ENCODE assay signal across 14 cellular contexts in genomic region chr15:28961391-28961790, GRCh38.
"Had no signal": no experiment of that assay in that cellular context is flagged by ENCODE, and none has a peak within 500 bp of the region (broad histone marks: within the 10 kb centered on the region; RNA-seq: fewer than 3 reads in every experiment).

No MANE protein-coding gene starts in this region.

- H3K4me2 ChIP-seq: SK-N-SH had no signal

- DNase-seq: activated B cell treated with CpG ODN at 0.5 μM for 24 hours; activated T-cell treated with anti-CD3 and anti-CD28 coated beads, Interleukin-2, amount 50 U/mL, for 72 hours; central memory CD4-positive, alpha-beta T cell; effector CD8-positive, alpha-beta T cell; hippocampal formation; left cardiac atrium; nephron progenitor cell; SK-N-SH; stimulated activated CD4-positive, alpha-beta T cell treated with anti-CD3 and anti-CD28 coated beads, Interleukin-15, amount 100 ng/mL, for 24 hours; stimulated activated CD4-positive, alpha-beta T cell treated with anti-CD3 and anti-CD28 coated beads, Interleukin-4, amount 100 ng/mL, for 24 hours; upper lobe of right lung had no signal

- H3K9me2 ChIP-seq: SK-N-SH had no signal

- H3K9ac ChIP-seq: SK-N-SH had no signal

- H3K27me3 ChIP-seq: upper lobe of right lung had no signal

- H3K27ac Mint-ChIP-seq: activated B cell treated with CpG ODN at 0.5 μM for 24 hours; activated T-cell treated with anti-CD3 and anti-CD28 coated beads, Interleukin-2, amount 50 U/mL, for 72 hours; stimulated activated naive CD8-positive, alpha-beta T cell treated with anti-CD3 and anti-CD28 coated beads, Interleukin-15, Interleukin-2, amounts not matched to agents 100 ng/mL and 50 ng/mL, for 24 hours; T-helper 1 cell treated with Interleukin-12 subunit alpha and Interleukin-12 subunit beta and Interleukin-4 antibody, amounts not matched to agents 30 μg/mL and 1 μg/mL, for 36 hours had no signal

- H3K9me3 Mint-ChIP-seq: activated B cell treated with CpG ODN at 0.5 μM for 24 hours; activated T-cell treated with anti-CD3 and anti-CD28 coated beads, Interleukin-2, amount 50 U/mL, for 72 hours; nephron progenitor cell; stimulated activated naive CD8-positive, alpha-beta T cell treated with anti-CD3 and anti-CD28 coated beads, Interleukin-15, Interleukin-2, amounts not matched to agents 100 ng/mL and 50 ng/mL, for 24 hours; T-helper 1 cell treated with Interleukin-12 subunit alpha and Interleukin-12 subunit beta and Interleukin-4 antibody, amounts not matched to agents 30 μg/mL and 1 μg/mL, for 36 hours had no signal

- H3K4me1 ChIP-seq: upper lobe of right lung had no signal

- H3K27me3 Mint-ChIP-seq: activated B cell treated with CpG ODN at 0.5 μM for 24 hours; stimulated activated naive CD8-positive, alpha-beta T cell treated with anti-CD3 and anti-CD28 coated beads, Interleukin-15, Interleukin-2, amounts not matched to agents 100 ng/mL and 50 ng/mL, for 24 hours had no signal

- H3K27ac ChIP-seq: coronary artery, upper lobe of right lung had no signal

- H3K4me3 ChIP-seq: coronary artery, upper lobe of right lung had no signal

- H3K9me3 ChIP-seq: SK-N-SH, upper lobe of right lung had no signal

- H3K36me3 ChIP-seq: upper lobe of right lung had no signal

- H3K4me1 Mint-ChIP-seq: activated B cell treated with CpG ODN at 0.5 μM for 24 hours had no signal

- H3K4me3 Mint-ChIP-seq: activated B cell treated with CpG ODN at 0.5 μM for 24 hours; activated T-cell treated with anti-CD3 and anti-CD28 coated beads, Interleukin-2, amount 50 U/mL, for 72 hours; nephron progenitor cell; stimulated activated naive CD8-positive, alpha-beta T cell treated with anti-CD3 and anti-CD28 coated beads, Interleukin-15, Interleukin-2, amounts not matched to agents 100 ng/mL and 50 ng/mL, for 24 hours; T-helper 1 cell treated with Interleukin-12 subunit alpha and Interleukin-12 subunit beta and Interleukin-4 antibody, amounts not matched to agents 30 μg/mL and 1 μg/mL, for 36 hours had no signal

- ATAC-seq: activated T-cell treated with anti-CD3 and anti-CD28 coated beads, Interleukin-2, amount 50 U/mL, for 72 hours; left cardiac atrium; upper lobe of right lung had no signal
